8 cellular contexts compared by ENCODE assay signal in genomic region chr10:57579926-57580325, GRCh38.
DNase-seq lines count a peak whose midpoint lies in the region; TF ChIP-seq lines count a peak whose summit lies in the region.

No MANE protein-coding gene starts in this region.

- no peak overlapping the region for H3K27ac Mint-ChIP-seq in osteocyte (ENCODE audit: unreplicated experiment)

- no peak overlapping the region for H3K4me3 Mint-ChIP-seq in osteocyte (ENCODE audit: unreplicated experiment)

- H3K9me3 Mint-ChIP-seq in osteocyte (ENCODE audit: unreplicated experiment): peaks cover 5% of the 10 kb centered on the region

- TF ChIP-seq CTCF in GM13976 (IDR thresholded peaks at IDR 0.05; ENCODE audit: borderline replicate concordance, control extremely low read depth, extremely low read depth, insufficient read depth, missing control alignments): peak; percentile 22
- peak; percentile 77 for TF ChIP-seq CTCF in osteocyte (IDR thresholded peaks at IDR 0.05)

- peaks cover 5% of the 10 kb centered on the region for H3K27me3 Mint-ChIP-seq in osteocyte (ENCODE audit: unreplicated experiment)

- peaks cover 2% of the 10 kb centered on the region for H3K4me1 Mint-ChIP-seq in osteocyte (ENCODE audit: unreplicated experiment)

- H3K36me3 Mint-ChIP-seq in osteocyte (ENCODE audit: unreplicated experiment): no peaks in the 10 kb centered on the region

- in situ Hi-C loops in GM13976 (cut with MboI; ENCODE audit: low sequenced_read_pairs, unreplicated experiment): no loop called here

- DNase-seq in GM13976 (ENCODE audit: low spot score) (no peak), Kasumi-1 (lab: John Stamatoyannopoulos, UW) (peak; percentile 3 to 42), brain pericyte (ENCODE audit: low read depth, low spot score) (peak; percentile 0), osteocyte (ENCODE audit: extremely low spot score, unreplicated experiment) (no peak), activated gamma-delta T cell (lab: John Stamatoyannopoulos, UW) (no peak), cerebellum (ENCODE audit: low spot score) (no peak), NCI-H2171 (lab: John Stamatoyannopoulos, UW) (no peak), NCI-H2196 treated with DMSO at 0.1 percent for 48 hours (lab: John Stamatoyannopoulos, UW; ENCODE audit: unreplicated experiment) (no peak)

Comparison
In these comparisons a context has a peak if more than half of its experiments do, and no peak if none do; other contexts are left out.
1. DNase-seq: peak in Kasumi-1 (2 of 2) and brain pericyte (single experiment); none in GM13976 (single experiment), osteocyte (single experiment), activated gamma-delta T cell (single experiment), cerebellum (single experiment), NCI-H2171 (single experiment) and NCI-H2196 treated with DMSO at 0.1 percent for 48 hours (single experiment).